In genomic region chr16:82440336-82440735, GRCh38 we compare ENCODE assay signal across 21 cellular contexts.
"Had no signal": no experiment of that assay in that cellular context is flagged by ENCODE, and none has a peak within 500 bp of the region (broad histone marks: within the 10 kb centered on the region; RNA-seq: fewer than 3 reads in every experiment).

No MANE protein-coding gene starts in this region.

- H3K4me1 ChIP-seq: heart right ventricle, parathyroid adenoma, psoas muscle, right lobe of liver, transverse colon had no signal

- H3K36me3 ChIP-seq: heart right ventricle, right lobe of liver, thoracic aorta, transverse colon had no signal

- FAIRE-seq: endometrium, frontal cortex had no signal

- ATAC-seq: esophagus mucosa; heart right ventricle; naive thymus-derived CD8-positive, alpha-beta T cell; psoas muscle; stimulated activated naive CD8-positive, alpha-beta T cell treated with anti-CD3 and anti-CD28 coated beads, Interleukin-15, amount 100 ng/mL, for 72 hours had no signal

- H2AFZ ChIP-seq: parathyroid adenoma had no signal

- H3K4me1 Mint-ChIP-seq: naive thymus-derived CD8-positive, alpha-beta T cell; stimulated activated naive B cell treated with anti-CD40 and anti-IgM and Interleukin-4, amounts not matched to agents 10 μg/mL and 1 μg/mL and 100 μg/mL, for 72 hours; stimulated activated naive CD8-positive, alpha-beta T cell treated with anti-CD3 and anti-CD28 coated beads, Interleukin-15, amount 100 ng/mL, for 72 hours had no signal

- H3K9me3 Mint-ChIP-seq: central memory CD8-positive, alpha-beta T cell; stimulated activated naive B cell treated with anti-CD40 and anti-IgM and Interleukin-4, amounts not matched to agents 10 μg/mL and 1 μg/mL and 100 μg/mL, for 72 hours had no signal

- H3K27ac ChIP-seq: dorsolateral prefrontal cortex, heart right ventricle, parathyroid adenoma, psoas muscle, right lobe of liver, thoracic aorta, transverse colon had no signal

- H3K4me3 Mint-ChIP-seq: central memory CD8-positive, alpha-beta T cell; naive thymus-derived CD8-positive, alpha-beta T cell; stimulated activated naive B cell treated with anti-CD40 and anti-IgM and Interleukin-4, amounts not matched to agents 10 μg/mL and 1 μg/mL and 100 μg/mL, for 72 hours; stimulated activated naive CD8-positive, alpha-beta T cell treated with anti-CD3 and anti-CD28 coated beads, Interleukin-15, amount 100 ng/mL, for 72 hours had no signal

- H3K36me3 Mint-ChIP-seq: naive thymus-derived CD8-positive, alpha-beta T cell; stimulated activated naive B cell treated with anti-CD40 and anti-IgM and Interleukin-4, amounts not matched to agents 10 μg/mL and 1 μg/mL and 100 μg/mL, for 72 hours had no signal

- H3K27me3 ChIP-seq: right lobe of liver, transverse colon had no signal

- H3K27ac Mint-ChIP-seq: naive thymus-derived CD8-positive, alpha-beta T cell had no signal

- H3K4me3 ChIP-seq: dorsolateral prefrontal cortex, heart right ventricle, mucosa of descending colon, psoas muscle, right lobe of liver, thoracic aorta, transverse colon had no signal

- H3K79me2 ChIP-seq: parathyroid adenoma had no signal

- H3K9ac ChIP-seq: parathyroid adenoma had no signal

- H3K9me3 ChIP-seq: heart right ventricle, mucosa of descending colon, psoas muscle, right lobe of liver, thoracic aorta, transverse colon had no signal

- DNase-seq: cortex of kidney; dorsolateral prefrontal cortex; effector CD8-positive, alpha-beta T cell; heart right ventricle; mammary epithelial cell; naive thymus-derived CD8-positive, alpha-beta T cell; occipital lobe; psoas muscle; retina; right lobe of liver; stimulated activated CD4-positive, alpha-beta T cell treated with anti-CD3 and anti-CD28 coated beads, Interleukin-4, amount 100 ng/mL, for 24 hours; stimulated activated naive B cell treated with anti-CD40 and anti-IgM and Interleukin-4, amounts not matched to agents 10 μg/mL and 1 μg/mL and 100 μg/mL, for 72 hours; stimulated activated naive CD8-positive, alpha-beta T cell treated with anti-CD3 and anti-CD28 coated beads, Interleukin-15, amount 100 ng/mL, for 72 hours; transverse colon had no signal
